In the genomic region with DNA sequence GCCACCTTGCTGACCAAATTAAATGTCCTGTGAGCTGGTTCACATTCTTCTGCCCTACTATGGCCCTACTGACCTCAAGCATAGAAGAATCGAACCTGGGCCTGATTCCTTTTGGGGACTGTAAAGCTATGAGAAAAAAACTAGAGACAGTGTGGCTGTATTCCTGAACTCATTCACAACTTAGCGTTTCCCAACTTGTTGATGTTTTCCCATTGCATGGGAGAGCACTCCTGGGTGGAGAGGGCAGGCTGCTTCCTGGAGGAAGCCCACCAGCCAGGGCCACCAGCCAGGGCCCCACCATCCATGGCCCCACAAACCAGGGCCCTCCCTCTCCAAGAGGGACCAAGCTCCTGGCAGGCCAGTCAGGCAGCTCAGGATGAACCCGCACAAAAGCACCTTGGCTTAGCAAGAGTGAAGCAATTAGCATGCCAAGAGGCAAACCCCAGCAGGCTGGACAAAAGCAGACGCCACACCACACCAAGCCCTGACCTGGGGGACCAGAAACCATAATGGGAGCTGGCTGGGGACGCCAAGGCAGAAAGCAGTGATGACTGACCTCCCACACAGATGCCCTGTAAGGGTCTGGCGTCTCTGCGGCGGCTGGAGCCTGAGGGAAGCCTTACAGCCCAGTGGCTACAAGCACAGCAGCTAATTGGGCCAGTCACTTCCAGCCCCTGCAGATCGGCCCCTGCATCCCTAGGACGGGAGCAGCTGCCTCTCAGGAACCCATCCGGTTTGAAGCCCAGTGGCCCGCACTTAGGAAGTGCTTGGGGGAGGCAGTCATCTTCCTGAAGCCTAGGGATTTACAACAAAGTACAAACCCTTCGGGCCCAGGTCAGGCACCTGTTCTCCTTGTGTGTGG, we compare ENCODE assay signal across 8 cellular contexts. TPM values are rescaled to one million over a fixed set of nuclear protein-coding genes. Genes with fewer than 3 reads are reported as not detected.
DNase-seq lines count a peak whose midpoint lies in the region; ATAC-seq and TF ChIP-seq lines count a peak whose summit lies in the region.

No MANE protein-coding gene starts in this region.

- peak overlapping the region; percentile 86 for H3K4me3 Mint-ChIP-seq in activated CD8-positive, alpha-beta memory T cell treated with anti-CD3 and anti-CD28 coated beads, Interleukin-2, amount 10 ng/mL, durations not matched to agents 7 days and 5 days

- peak overlapping the region; percentile 92 for H3K27ac Mint-ChIP-seq in activated CD8-positive, alpha-beta memory T cell treated with anti-CD3 and anti-CD28 coated beads, Interleukin-2, amount 10 ng/mL, durations not matched to agents 7 days and 5 days

- H3K27me3 ChIP-seq in lung (ENCODE audit: control insufficient read depth, insufficient read depth) (no peaks in the 10 kb centered on the region), tibial artery (no peaks in the 10 kb centered on the region)

- H3K27ac ChIP-seq in lung (ENCODE audit: low read depth in 1 of 2, low read length in 1 of 2) = peak overlapping the region; percentile 50 to 99
- H3K27ac ChIP-seq in tibial artery = peak overlapping the region; percentile 82 to 92

- peaks cover 0 to 7% of the 10 kb centered on the region in 2 donors for H3K36me3 ChIP-seq in lung (ENCODE audit: control insufficient read depth in 2 of 2, insufficient read depth in 2 of 2, low read length in 2 of 2)
- H3K36me3 ChIP-seq in tibial artery = peaks cover 0 to 11% (median 0%) of the 10 kb centered on the region in 3 donors

- H3K9me3 ChIP-seq in lung (ENCODE audit: control insufficient read depth in 2 of 2, insufficient read depth in 1 of 2, low read length in 1 of 2) = no peaks in the 10 kb centered on the region
- no peaks in the 10 kb centered on the region for H3K9me3 ChIP-seq in tibial artery

- CTCF ChIA-PET in activated CD8-positive, alpha-beta memory T cell treated with anti-CD3 and anti-CD28 coated beads, Interleukin-2, amount 10 ng/mL, durations not matched to agents 7 days and 5 days (lab: Charles Lee) = interaction anchor here (1.0 to 2.2 kb wide), 4 partner anchors 23 to 173 kb away, joined by 4 to 9 read pairs (median 6); no protein-coding TSS in a partner anchor

- H3K4me1 Mint-ChIP-seq in activated CD8-positive, alpha-beta memory T cell treated with anti-CD3 and anti-CD28 coated beads, Interleukin-2, amount 10 ng/mL, durations not matched to agents 7 days and 5 days = peaks cover 44% of the 10 kb centered on the region

- TF ChIP-seq CTCF in lung (IDR thresholded peaks at IDR 0.05; ENCODE audit: control extremely low read depth, extremely low read depth) (no peak), tibial artery (IDR thresholded peaks at IDR 0.05) (no peak)

- H3K4me3 ChIP-seq in lung (no peak overlapping the region), tibial artery (peak overlapping the region; percentile 60 to 85)

- no peak for ATAC-seq in activated CD8-positive, alpha-beta memory T cell treated with anti-CD3 and anti-CD28 coated beads, Interleukin-2, amount 10 ng/mL, durations not matched to agents 7 days and 5 days
- ATAC-seq in lung (ENCODE audit: insufficient read depth, low FRiP score) (no peak), HG02610 (IDR thresholded peaks at IDR 0.05; ENCODE audit: unreplicated experiment) (no peak)

- peaks cover 13 to 32% of the 10 kb centered on the region in 2 donors for H3K4me1 ChIP-seq in lung (ENCODE audit: control insufficient read depth in 2 of 2, insufficient read depth in 2 of 2, low read length in 2 of 2)
- H3K4me1 ChIP-seq in tibial artery = peaks cover 6 to 63% (median 45%) of the 10 kb centered on the region in 4 donors

- H3K36me3 Mint-ChIP-seq in activated CD8-positive, alpha-beta memory T cell treated with anti-CD3 and anti-CD28 coated beads, Interleukin-2, amount 10 ng/mL, durations not matched to agents 7 days and 5 days = peaks cover 20% of the 10 kb centered on the region

- WGBS in lung, 2 donors = 62 to 67% methylated on average over 13 of the region's 13 CpGs

- intact Hi-C loops in tibial artery (cut with DNase I; ENCODE audit: low total_unique reads) = no loop called here

- no peaks in the 10 kb centered on the region for H3K27me3 Mint-ChIP-seq in activated CD8-positive, alpha-beta memory T cell treated with anti-CD3 and anti-CD28 coated beads, Interleukin-2, amount 10 ng/mL, durations not matched to agents 7 days and 5 days

- no peaks in the 10 kb centered on the region for H3K9me3 Mint-ChIP-seq in activated CD8-positive, alpha-beta memory T cell treated with anti-CD3 and anti-CD28 coated beads, Interleukin-2, amount 10 ng/mL, durations not matched to agents 7 days and 5 days (ENCODE audit: low read depth)

- no peak for DNase-seq in activated CD8-positive, alpha-beta memory T cell treated with anti-CD3 and anti-CD28 coated beads, Interleukin-2, amount 10 ng/mL, durations not matched to agents 7 days and 5 days
- no peak for DNase-seq in activated CD8-positive, alpha-beta memory T cell treated with anti-CD3 and anti-CD28 coated beads, Interleukin-2, amount 50 U/mL, for 48 hours
- DNase-seq in astrocyte of the hippocampus (ENCODE audit: low read depth, low spot score) (peak; percentile 44), lung (ENCODE audit: low spot score) (no peak), tibial artery (no peak), NCI-H82 (lab: John Stamatoyannopoulos, UW) (no peak), A172 (ENCODE audit: low spot score) (no peak)

RNA-seq across cellular contexts. Expression of gene CERK, which starts 2.1 kb away (rescaled TPM):
- 10 to 100 TPM; 53.3 to 59.7 TPM for total RNA-seq in activated CD8-positive, alpha-beta memory T cell treated with anti-CD3 and anti-CD28 coated beads, Interleukin-2, amount 10 ng/mL, durations not matched to agents 7 days and 5 days
- 10 to 100 TPM; 31.0 to 36.2 TPM for total RNA-seq in lung
- 10 to 100 TPM; 12.1 to 32.4 TPM for polyA plus RNA-seq in lung
- 33.8 and 34.9 TPM in 2 replicates for total RNA-seq in A172 (2014; rRNA removed; shearing (Covaris generic))

RNA-seq across cellular contexts. Expression of gene TBC1D22A, which starts 26.5 kb away (rescaled TPM):
- total RNA-seq in activated CD8-positive, alpha-beta memory T cell treated with anti-CD3 and anti-CD28 coated beads, Interleukin-2, amount 10 ng/mL, durations not matched to agents 7 days and 5 days = 10 to 100 TPM; 32.6 to 44.9 TPM
- 10 to 100 TPM; 20.3 to 38.4 TPM for total RNA-seq in lung
- polyA plus RNA-seq in lung = 10 to 100 TPM; 20.2 to 21.6 TPM
- total RNA-seq in A172 (2014; rRNA removed; shearing (Covaris generic)) = 7.3 and 7.9 TPM in 2 replicates
